Comparison of ENCODE assay signal across 8 cellular contexts in genomic region chr2:30706534-30707303, GRCh38.
A peak's percentile ranks its signal among the peaks of the same experiment; 100 is the strongest.
DNase-seq lines count a peak whose midpoint lies in the region; ATAC-seq and TF ChIP-seq lines count a peak whose summit lies in the region.

No MANE protein-coding gene starts in this region.

- intact Hi-C loops in Calu3 (cut with micrococcal nuclease; ENCODE audit: unreplicated experiment) = loop anchor here (1.0 to 10.0 kb wide), 5 partner anchors 252 to 612 kb away; no protein-coding TSS in a partner anchor

- no TSS peak for BruUV-seq in Calu3 (replicated peaks; lab: Mats Ljungman, UMichigan)

- no peak overlapping the region for H3K27ac ChIP-seq in effector memory CD4-positive, alpha-beta T cell (ENCODE audit: insufficient read depth, low read length, poor library complexity, severe bottlenecking)

- H3K36me3 ChIP-seq in effector memory CD4-positive, alpha-beta T cell (ENCODE audit: control insufficient read depth, insufficient read depth, low read length) = no peaks in the 10 kb centered on the region

- H3K9me3 Mint-ChIP-seq in Calu3 (ENCODE audit: low read depth, unreplicated experiment) (peaks cover 5% of the 10 kb centered on the region), mesothelial cell of epicardium (peaks cover 25% of the 10 kb centered on the region)
- peaks cover 9% of the 10 kb centered on the region for H3K9me3 Mint-ChIP-seq in activated CD4-positive, alpha-beta memory T cell treated with anti-CD3 and anti-CD28 coated beads, Interleukin-2, amount 10 ng/mL, durations not matched to agents 7 days and 5 days

- no peak overlapping the region for H3K4me3 ChIP-seq in effector memory CD4-positive, alpha-beta T cell (ENCODE audit: insufficient read depth, low read depth, low read length, poor library complexity, severe bottlenecking)

- ATAC-seq in HG02973 (IDR thresholded peaks at IDR 0.05; ENCODE audit: unreplicated experiment) (peak; percentile 48), HG03520 (IDR thresholded peaks at IDR 0.05; ENCODE audit: unreplicated experiment) (no peak)

- peak; percentile 79 for DNase-seq in Calu3
- DNase-seq in NCI-H774 (lab: John Stamatoyannopoulos, UW) = peak; percentile 51
- peak; percentile 70 for DNase-seq in activated CD4-positive, alpha-beta memory T cell treated with anti-CD3 and anti-CD28 coated beads, Interleukin-2, amount 10 ng/mL, durations not matched to agents 7 days and 5 days
- DNase-seq in effector memory CD4-positive, alpha-beta T cell = peak; percentile 19 to 59 (median 37)
- peak; percentile 42 to 76 for DNase-seq in mesothelial cell of epicardium (ENCODE audit: low spot score in 2 of 2, unreplicated experiment in 2 of 2)
- peak; percentile 65 for DNase-seq in stimulated activated CD8-positive, alpha-beta memory T cell treated with anti-CD3 and anti-CD28 coated beads, Interleukin-4, amount 100 ng/mL, for 24 hours (ENCODE audit: low read depth)

- POLR2A ChIA-PET in activated CD4-positive, alpha-beta memory T cell treated with anti-CD3 and anti-CD28 coated beads, Interleukin-2, amount 10 ng/mL, durations not matched to agents 7 days and 5 days (lab: Charles Lee) = no interaction called here

- TF ChIP-seq CTCF in Calu3 (IDR thresholded peaks at IDR 0.05; ENCODE audit: unreplicated experiment) = peak; percentile 86
- peak; percentile 35 for TF ChIP-seq CTCF in mesothelial cell of epicardium (IDR thresholded peaks at IDR 0.05; ENCODE audit: unreplicated experiment)

- H3K4me1 ChIP-seq in effector memory CD4-positive, alpha-beta T cell (ENCODE audit: control insufficient read depth, insufficient read depth, low read length, poor library complexity, severe bottlenecking) = peaks cover 3% of the 10 kb centered on the region

- H3K9me3 ChIP-seq in effector memory CD4-positive, alpha-beta T cell (ENCODE audit: control insufficient read depth, low read length) = peaks cover 9% of the 10 kb centered on the region

- H3K36me3 Mint-ChIP-seq in Calu3 (ENCODE audit: insufficient read depth, unreplicated experiment) = no peaks in the 10 kb centered on the region
- H3K36me3 Mint-ChIP-seq in activated CD4-positive, alpha-beta memory T cell treated with anti-CD3 and anti-CD28 coated beads, Interleukin-2, amount 10 ng/mL, durations not matched to agents 7 days and 5 days (ENCODE audit: low read depth) = peaks cover 5% of the 10 kb centered on the region
- peaks cover 5% of the 10 kb centered on the region for H3K36me3 Mint-ChIP-seq in mesothelial cell of epicardium

- H3K27ac Mint-ChIP-seq in Calu3 (ENCODE audit: unreplicated experiment) = no peak overlapping the region
- H3K27ac Mint-ChIP-seq in activated CD4-positive, alpha-beta memory T cell treated with anti-CD3 and anti-CD28 coated beads, Interleukin-2, amount 10 ng/mL, durations not matched to agents 7 days and 5 days = no peak overlapping the region
- no peak overlapping the region for H3K27ac Mint-ChIP-seq in mesothelial cell of epicardium

- H3K4me1 Mint-ChIP-seq in Calu3 (ENCODE audit: low read depth, unreplicated experiment) = no peaks in the 10 kb centered on the region
- no peaks in the 10 kb centered on the region for H3K4me1 Mint-ChIP-seq in activated CD4-positive, alpha-beta memory T cell treated with anti-CD3 and anti-CD28 coated beads, Interleukin-2, amount 10 ng/mL, durations not matched to agents 7 days and 5 days
- H3K4me1 Mint-ChIP-seq in mesothelial cell of epicardium = peaks cover 10% of the 10 kb centered on the region

- CTCF ChIA-PET in Calu3 (lab: Charles Lee) = interaction anchor here (0.5 to 2.4 kb wide), 3 partner anchors 468 to 542 kb away, joined by 3 to 12 read pairs (median 12); no protein-coding TSS in a partner anchor
- CTCF ChIA-PET in activated CD4-positive, alpha-beta memory T cell treated with anti-CD3 and anti-CD28 coated beads, Interleukin-2, amount 10 ng/mL, durations not matched to agents 7 days and 5 days (lab: Charles Lee) = interaction anchor here (1.1 to 11.1 kb wide), 5 partner anchors 10 to 540 kb away, joined by 3 to 416 read pairs (median 3); no protein-coding TSS in a partner anchor

- H3K27me3 ChIP-seq in effector memory CD4-positive, alpha-beta T cell (replicated peaks; ENCODE audit: control insufficient read depth, insufficient read depth, low read length, poor library complexity, severe bottlenecking) = no peaks in the 10 kb centered on the region

- H3K4me3 Mint-ChIP-seq in Calu3 (ENCODE audit: low read depth, unreplicated experiment) = no peak overlapping the region
- H3K4me3 Mint-ChIP-seq in activated CD4-positive, alpha-beta memory T cell treated with anti-CD3 and anti-CD28 coated beads, Interleukin-2, amount 10 ng/mL, durations not matched to agents 7 days and 5 days = no peak overlapping the region
- no peak overlapping the region for H3K4me3 Mint-ChIP-seq in mesothelial cell of epicardium

- peaks cover 12% of the 10 kb centered on the region for H3K27me3 Mint-ChIP-seq in Calu3 (ENCODE audit: unreplicated experiment)
- peaks cover 17% of the 10 kb centered on the region for H3K27me3 Mint-ChIP-seq in activated CD4-positive, alpha-beta memory T cell treated with anti-CD3 and anti-CD28 coated beads, Interleukin-2, amount 10 ng/mL, durations not matched to agents 7 days and 5 days
- H3K27me3 Mint-ChIP-seq in mesothelial cell of epicardium (ENCODE audit: low read depth) = no peaks in the 10 kb centered on the region
